Comparison of ENCODE assay signal across 1 cellular context in the genomic region with DNA sequence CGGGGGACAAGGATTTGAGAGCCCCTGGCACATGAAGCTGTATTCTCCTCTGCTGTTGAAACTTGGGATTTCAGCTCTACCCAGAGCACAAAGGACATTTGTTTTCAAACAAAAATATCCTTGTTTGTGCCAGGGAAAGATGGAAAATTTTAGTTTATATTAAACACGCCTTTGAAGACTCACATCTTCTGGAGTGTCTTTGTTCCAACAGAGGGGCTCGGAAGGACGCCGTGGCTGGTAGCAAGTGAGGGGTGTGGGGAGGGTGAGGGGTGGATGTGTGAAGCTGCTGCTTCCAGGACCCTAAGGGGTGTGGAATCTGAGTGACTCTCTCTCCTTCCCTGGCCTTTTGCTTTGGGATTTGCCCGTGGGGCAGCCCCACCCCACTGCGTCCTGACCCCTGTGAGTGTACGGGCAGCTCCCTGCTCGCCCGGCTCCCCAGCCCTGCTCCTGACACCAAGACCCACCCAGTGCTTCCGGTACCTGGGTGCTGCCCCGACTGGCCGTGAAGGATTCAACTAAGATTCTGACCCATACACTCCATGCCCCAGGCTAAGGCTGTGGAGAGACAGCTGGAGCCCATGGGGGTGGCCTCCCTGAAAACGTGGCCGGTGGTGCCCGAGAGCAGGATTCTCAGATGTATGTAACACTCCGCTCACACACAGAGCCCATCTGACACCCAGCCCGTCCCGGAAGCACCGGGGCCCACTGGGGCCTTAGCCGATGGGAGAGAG.
TF ChIP-seq lines count a peak whose summit lies in the region.

No MANE protein-coding gene starts in this region.

TF ChIP-seq in SK-N-SH, 30 proteins besides CTCF, POLR2A, EP300 and RAD21 (continued from another document):
- TF ChIP-seq, protein P1, sequence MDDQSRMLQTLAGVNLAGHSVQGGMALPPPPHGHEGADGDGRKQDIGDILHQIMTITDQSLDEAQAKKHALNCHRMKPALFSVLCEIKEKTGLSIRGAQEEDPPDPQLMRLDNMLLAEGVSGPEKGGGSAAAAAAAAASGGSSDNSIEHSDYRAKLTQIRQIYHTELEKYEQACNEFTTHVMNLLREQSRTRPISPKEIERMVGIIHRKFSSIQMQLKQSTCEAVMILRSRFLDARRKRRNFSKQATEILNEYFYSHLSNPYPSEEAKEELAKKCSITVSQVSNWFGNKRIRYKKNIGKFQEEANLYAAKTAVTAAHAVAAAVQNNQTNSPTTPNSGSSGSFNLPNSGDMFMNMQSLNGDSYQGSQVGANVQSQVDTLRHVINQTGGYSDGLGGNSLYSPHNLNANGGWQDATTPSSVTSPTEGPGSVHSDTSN (IDR thresholded peaks at IDR 0.05) = no peak
- TF ChIP-seq FOSL2 (IDR thresholded peaks at IDR 0.05; ENCODE audit: borderline replicate concordance, low read depth) (no peak), TAF1 (IDR thresholded peaks at IDR 0.05; ENCODE audit: borderline replicate concordance, low read depth, low read length) (no peak), MAX (IDR thresholded peaks at IDR 0.05; ENCODE audit: low read depth) (no peak), FOXJ3 (CRISPR knock-in tag; IDR thresholded peaks at IDR 0.05) (no peak), REST (IDR thresholded peaks at IDR 0.05; ENCODE audit: low read depth, low read length) (no peak), NRF1 (IDR thresholded peaks at IDR 0.05; ENCODE audit: low read depth, low read length) (no peak)
